Comparison of ENCODE assay signal across 1 cellular context in genomic region chr16:54816471-54816870, GRCh38.
TF ChIP-seq lines count a peak whose summit lies in the region.

No MANE protein-coding gene starts in this region.

TF ChIP-seq in SK-N-SH treated with all-trans-retinoic acid at 6 μM for 48 hours, 23 proteins besides CTCF, POLR2A, EP300 and RAD21 (continued from another document):
- no peak for TF ChIP-seq ZNF70 (CRISPR knock-in tag; IDR thresholded peaks at IDR 0.05)
- no peak for TF ChIP-seq ZFP30 (CRISPR knock-in tag; IDR thresholded peaks at IDR 0.05)
- TF ChIP-seq BACH2 (CRISPR knock-in tag; IDR thresholded peaks at IDR 0.05; ENCODE audit: borderline replicate concordance), result no peak
